In genomic region chr19:10679743-10680142, GRCh38 we compare ENCODE assay signal across 17 cellular contexts. TPM values are rescaled to one million over a fixed set of nuclear protein-coding genes. Genes with fewer than 3 reads are reported as not detected.
A peak's percentile ranks its signal among the peaks of the same experiment; 100 is the strongest.
DNase-seq lines count a peak whose midpoint lies in the region; ATAC-seq, FAIRE-seq and TF ChIP-seq lines count a peak whose summit lies in the region.
"Had no signal": no experiment of that assay in that cellular context is flagged by ENCODE, and none has a peak within 500 bp of the region (broad histone marks: within the 10 kb centered on the region; RNA-seq: fewer than 3 reads in every experiment).

No MANE protein-coding gene starts in this region.

- H4K20me1 ChIP-seq in H9 (ENCODE audit: control insufficient read depth, insufficient read depth, insufficient read length) (peaks cover 3% of the 10 kb centered on the region), GM12878 (ENCODE audit: control insufficient read depth, insufficient read depth) (peaks cover 2% of the 10 kb centered on the region; the same call in 1 of the 2 replicates)

- ATAC-seq in GM12878 (no peak), right cardiac atrium (peak; percentile 51 to 55), GM18909 (IDR thresholded peaks at IDR 0.05; ENCODE audit: poor library complexity, unreplicated experiment) (no peak)
- no peak for ATAC-seq in stimulated activated naive CD8-positive, alpha-beta T cell treated with anti-CD3 and anti-CD28 coated beads, Interleukin-15, Interleukin-2, amounts not matched to agents 100 U/mL and 50 U/mL, for 24 hours
- ATAC-seq: A549, GM23338 had no signal

- no peak overlapping the region for H2BK12ac ChIP-seq in H9 (ENCODE audit: insufficient read length, low read depth, low read length)

- H2BK15ac ChIP-seq in H9 (ENCODE audit: low read depth, low read length) = no peak overlapping the region

- FAIRE-seq in GM12878 (lab: Jason Lieb, UNC) = no peak
- FAIRE-seq: A549 had no signal

- H3K23me2 ChIP-seq in H9 (ENCODE audit: insufficient read length, low read depth, low read length, poor library complexity, severe bottlenecking) = no peaks in the 10 kb centered on the region

- no peak for TF ChIP-seq EP300 in GM12878 (IDR thresholded peaks at IDR 0.05; ENCODE audit: borderline replicate concordance in 1 of 2, control insufficient read depth in 1 of 2, low read depth in 2 of 2, low read length in 2 of 2)

- H3K14ac ChIP-seq in H9 (ENCODE audit: insufficient read depth, low read length) = no peak overlapping the region

- H3K23ac ChIP-seq in H9 (ENCODE audit: insufficient read length, low read depth, low read length) = no peak overlapping the region

- peaks cover 68 to 70% of the 10 kb centered on the region in 2 experiments for H3K36me3 ChIP-seq in GM12878 (ENCODE audit: control insufficient read depth in 2 of 2, insufficient read depth in 2 of 2, low read length in 1 of 2)

- no peak overlapping the region for H3T11ph ChIP-seq in H9 (ENCODE audit: low read length)

- H2BK20ac ChIP-seq in H9 (ENCODE audit: low read depth, low read length, poor library complexity, severe bottlenecking) = no peak overlapping the region

- H3K27ac ChIP-seq in H9 (ENCODE audit: insufficient read length, low read depth, low read length) (no peak overlapping the region), GM12878 (ENCODE audit: control insufficient read depth, insufficient read depth) (no peak overlapping the region), right cardiac atrium (ENCODE audit: low read length) (no peak overlapping the region)
- H3K27ac ChIP-seq: A549, BLaER1 had no signal

- intact Hi-C loops in GM12878 (cut with micrococcal nuclease; ENCODE audit: unreplicated experiment) = no loop called here
- intact Hi-C loops in right cardiac atrium (cut with DNase I) = no loop called here
- intact Hi-C loops in lower leg skin (cut with DNase I; ENCODE audit: low total_unique reads) = loop anchor here (10.0 kb wide), 1 partner anchor 1535 kb away; the partner anchor contains the start of gene ZNF317

- H2AK5ac ChIP-seq in H9 (ENCODE audit: insufficient read length, low read length) = no peak overlapping the region

- H3K9ac ChIP-seq in H9 (ENCODE audit: extremely low read depth, insufficient read length, low read length) = no peak overlapping the region
- no peak overlapping the region for H3K9ac ChIP-seq in GM12878 (ENCODE audit: control insufficient read depth, insufficient read depth, low read length)
- H3K9ac ChIP-seq: BLaER1 had no signal

- CTCF ChIA-PET in GM12878 (lab: Yijun Ruan, JAX) = interaction anchor here (1.2 kb wide), 1 partner anchor 99 kb away, joined by 4 read pairs; no protein-coding TSS in a partner anchor

- no peak overlapping the region for H3K56ac ChIP-seq in H9 (ENCODE audit: insufficient read length, low read depth, low read length)

- H2AFZ ChIP-seq in H9 (ENCODE audit: low read length) (no peak overlapping the region), GM12878 (ENCODE audit: control insufficient read depth, low read depth, low read length) (no peak overlapping the region)
- H2AFZ ChIP-seq: GM23338 had no signal

- no peak overlapping the region for H3K27ac Mint-ChIP-seq in H9
- H3K27ac Mint-ChIP-seq: CD8-positive, alpha-beta memory T cell; GM23338 had no signal

- SMC1A ChIA-PET in GM12878 (lab: Charles Lee; ENCODE audit: uncharacterized antibody, unreplicated experiment) = no interaction called here

- TF ChIP-seq RAD21 in GM12878 (IDR thresholded peaks at IDR 0.05; ENCODE audit: insufficient read depth, low read depth, low read length) = no peak

- H2BK120ac ChIP-seq in H9 (ENCODE audit: low read depth, low read length, poor library complexity, severe bottlenecking) = no peak overlapping the region

- 0 out of 2 replicates have a peak, but pooled peaks have one; percentile 36 for TF ChIP-seq POLR2A in GM12878 (IDR thresholded peaks at IDR 0.05; ENCODE audit: low read depth, low read length)
- TF ChIP-seq POLR2A in lower leg skin (IDR thresholded peaks at IDR 0.05) = no peak

- no peak overlapping the region for H4K91ac ChIP-seq in H9 (ENCODE audit: insufficient read length, low read depth, low read length)

- peaks cover 5% of the 10 kb centered on the region; the same call in 1 of the 2 replicates for H3K79me2 ChIP-seq in H9 (ENCODE audit: insufficient read depth, low read length)
- no peaks in the 10 kb centered on the region for H3K79me2 ChIP-seq in GM12878 (ENCODE audit: control insufficient read depth, insufficient read depth, low read length)

- in situ Hi-C loops in GM12878 (cut with MboI) = no loop called here

- peak; percentile 22 for DNase-seq in D341Med (ENCODE audit: low spot score)
- no peak for DNase-seq in H9
- no peak for DNase-seq in GM12878 (ENCODE audit: low read depth, low spot score)
- DNase-seq in right cardiac atrium = no peak
- no peak for DNase-seq in stimulated activated naive CD8-positive, alpha-beta T cell treated with anti-CD3 and anti-CD28 coated beads, Interleukin-15, Interleukin-2, amounts not matched to agents 100 U/mL and 50 U/mL, for 24 hours
- no peak for DNase-seq in putamen (ENCODE audit: low spot score)
- DNase-seq in lower leg skin (ENCODE audit: low spot score in 2 of 2) = no peak
- DNase-seq: Caco-2; CD8-positive, alpha-beta memory T cell; DMS53; GF-D8 had no signal

- no peaks in the 10 kb centered on the region for H3K27me3 ChIP-seq in H9 (ENCODE audit: insufficient read depth, low read length)
- no peaks in the 10 kb centered on the region for H3K27me3 ChIP-seq in GM12878 (replicated peaks in 1 of 2; ENCODE audit: control insufficient read depth in 2 of 2, insufficient read depth in 2 of 2, low read length in 1 of 2)
- no peaks in the 10 kb centered on the region for H3K27me3 ChIP-seq in right cardiac atrium (ENCODE audit: control insufficient read depth, insufficient read depth)
- H3K27me3 ChIP-seq: BLaER1 had no signal

- H3K4me1 Mint-ChIP-seq in H9 = no peaks in the 10 kb centered on the region
- H3K4me1 Mint-ChIP-seq: GM23338 had no signal

- no peak overlapping the region for H3K4me3 Mint-ChIP-seq in H9
- H3K4me3 Mint-ChIP-seq: CD8-positive, alpha-beta memory T cell; GM23338; IgD-negative memory B cell had no signal

- H3K4me3 ChIP-seq in GM12878 (no peak overlapping the region), right cardiac atrium (ENCODE audit: low read length) (no peak overlapping the region), lower leg skin (ENCODE audit: low read depth, poor library complexity, severe bottlenecking) (no peak overlapping the region)
- H3K4me3 ChIP-seq: A549, BLaER1, GM23338, HAP-1 had no signal

- no peak overlapping the region for H3K4ac ChIP-seq in H9 (ENCODE audit: low read depth, low read length)

- POLR2A ChIA-PET in GM12878 (lab: Charles Lee) = interaction anchor here (0.5 kb wide), 2 partner anchors 40 to 289 kb away, joined by 4 to 8 read pairs; no protein-coding TSS in a partner anchor

- no peaks in the 10 kb centered on the region for H3K9me3 ChIP-seq in H9 (ENCODE audit: control insufficient read depth, low read depth, low read length)
- no peaks in the 10 kb centered on the region for H3K9me3 ChIP-seq in GM12878 (replicated peaks; ENCODE audit: control insufficient read depth, insufficient read depth, low read length)
- H3K9me3 ChIP-seq in right cardiac atrium (ENCODE audit: control insufficient read depth, low read length) = no peaks in the 10 kb centered on the region
- H3K9me3 ChIP-seq: A549, BLaER1, Caco-2, HAP-1 had no signal

- H3K4me1 ChIP-seq in H9 (ENCODE audit: insufficient read depth, low read length) (no peaks in the 10 kb centered on the region), GM12878 (ENCODE audit: control insufficient read depth, insufficient read depth, low read length) (no peaks in the 10 kb centered on the region), right cardiac atrium (ENCODE audit: control insufficient read depth, insufficient read depth, low read length) (no peaks in the 10 kb centered on the region)
- H3K4me1 ChIP-seq: A549, BLaER1, Caco-2, HAP-1 had no signal

- no peak overlapping the region for H2BK5ac ChIP-seq in H9 (ENCODE audit: insufficient read length, low read length)

- peak overlapping the region; percentile 63 for H4K8ac ChIP-seq in H9 (replicated peaks; ENCODE audit: insufficient read length, low read depth, low read length)

- no peak for TF ChIP-seq CTCF in H9 (conservative IDR thresholded peaks at IDR 0.05)
- no peak for TF ChIP-seq CTCF in GM12878 (IDR thresholded peaks at IDR 0.05 in 2 of 3, conservative IDR thresholded peaks at IDR 0.05 in 1 of 3; ENCODE audit: control insufficient read depth in 2 of 3, extremely low read depth in 1 of 3, insufficient read depth in 1 of 3, low read depth in 3 of 3, low read length in 3 of 3)
- no peak for TF ChIP-seq CTCF in lower leg skin (IDR thresholded peaks at IDR 0.05)

- no TSS peak for BruUV-seq in GM12878 (replicated peaks; lab: Mats Ljungman, UMichigan)

- H3K4me2 ChIP-seq in H9 (ENCODE audit: insufficient read depth, insufficient read length, low read length) (no peak overlapping the region), GM12878 (ENCODE audit: control insufficient read depth, insufficient read depth) (no peak overlapping the region)
- H3K4me2 ChIP-seq: A549, BLaER1, GM23338 had no signal

- RAD21 ChIA-PET in GM12878 (lab: Charles Lee; ENCODE audit: unreplicated experiment) = no interaction called here

- H3K79me1 ChIP-seq in H9 (ENCODE audit: insufficient read depth, low read depth, low read length, poor library complexity, severe bottlenecking) = peaks cover 11% of the 10 kb centered on the region

- no peak overlapping the region for H3K18ac ChIP-seq in H9 (ENCODE audit: insufficient read length, low read depth, low read length)

- WGBS in H9 (ENCODE audit: extremely low coverage, insufficient read length, low lambda C conversion rate) = no CpG with 5 or more reads among the region's 18 CpGs
- WGBS in GM12878 (ENCODE audit: insufficient coverage, insufficient replicate concordance, low lambda C conversion rate, missing lambda C conversion rate) = 99% methylated on average over 18 of the region's 18 CpGs
- WGBS in right cardiac atrium = 86% methylated on average over 18 of the region's 18 CpGs
- WGBS in lower leg skin, 2 donors = 92 to 94% methylated on average over 13 to 17 of the region's 18 CpGs

- H3K27me3 Mint-ChIP-seq in H9 (ENCODE audit: low read depth) = no peaks in the 10 kb centered on the region; the same call in 1 of the 2 replicates
- H3K27me3 Mint-ChIP-seq: CD8-positive, alpha-beta memory T cell; IgD-negative memory B cell had no signal

- H3K36me3 Mint-ChIP-seq in H9 (ENCODE audit: insufficient read depth in 1 of 3, low read depth in 3 of 3) = peaks cover 68 to 100% (median 97%) of the 10 kb centered on the region in 3 experiments

- no peaks in the 10 kb centered on the region for H3K9me3 Mint-ChIP-seq in H9
- H3K9me3 Mint-ChIP-seq: CD8-positive, alpha-beta memory T cell had no signal

- no peak overlapping the region for H4K5ac ChIP-seq in H9 (ENCODE audit: insufficient read length, low read depth, low read length)

RNA-seq across cellular contexts. Expression of gene QTRT1, which starts 21.5 kb away (rescaled TPM):
- total RNA-seq in H9 (2021) = 63.1 and 63.6 TPM in 2 replicates
- 39.8 and 40.8 TPM in 2 replicates for total RNA-seq in GM12878 (2013; cell fraction: nucleolus; rRNA removed)
- total RNA-seq in GM12878 (2014; rRNA removed) = 40.7 and 44.3 TPM in 2 replicates
- total RNA-seq in GM12878 (2014; rRNA removed; fragmentation: Illumina TruSeq; extraction: Trizol) = 18.1 and 19.9 TPM in 2 replicates
- total RNA-seq in GM12878 (2021) = 55.0 and 59.3 TPM in 2 replicates
- polyA plus RNA-seq in GM12878 (2011; ENCODE audit: low read depth) = 33.3 TPM
- polyA plus RNA-seq in GM12878 (2011; rRNA removed) = 10.7 and 33.9 TPM in 2 replicates
- 41.3 and 62.3 TPM in 2 replicates for polyA plus RNA-seq in GM12878 (2011; cell fraction: cytosol; rRNA removed)
- 244 and 250 TPM in 2 replicates for polyA plus RNA-seq in GM12878 (2011; cell fraction: nucleus; rRNA removed)
- 42.4 and 48.1 TPM in 2 replicates for polyA plus RNA-seq in GM12878 (2012)
- 4.0 and 14.2 TPM in 2 replicates for polyA plus RNA-seq in GM12878 (2014; fragmentation: Illumina TruSeq; extraction: Trizol)
- 1 to 10 TPM in 1 of 2 experiments, under 1 TPM in 1; 0.89 to 8.6 TPM for polyA plus RNA-seq in GM12878 (2014; fragmentation: Nextera tagmentation; extraction: Ambion mirVana)
- 66.0 and 71.2 TPM in 2 replicates for polyA plus RNA-seq in GM12878 (2014; rRNA removed)
- 10 to 100 TPM; 73.7 to 78.9 TPM for polyA plus RNA-seq in GM12878 (2016; fragmentation: Nextera tagmentation; extraction: Ambion mirVana)
- polyA minus RNA-seq in GM12878 (2011; rRNA and poly(A)+ RNA removed) = 13.8 and 18.9 TPM in 2 replicates
- polyA minus RNA-seq in GM12878 (2011; cell fraction: cytosol; rRNA and poly(A)+ RNA removed) = 10.2 and 10.4 TPM in 2 replicates
- polyA minus RNA-seq in GM12878 (2011; cell fraction: nucleus; rRNA and poly(A)+ RNA removed) = 20.6 and 23.8 TPM in 2 replicates
- 10 to 100 TPM; 23.7 to 30.7 (median 26.1) TPM for total RNA-seq in right cardiac atrium
- polyA plus RNA-seq in right cardiac atrium = 33.1 TPM
- 10 to 100 TPM; 25.1 to 33.7 (median 31.0) TPM for total RNA-seq in lower leg skin

RNA-seq across cellular contexts. Expression of gene ILF3, which starts 25.6 kb away (rescaled TPM):
- total RNA-seq in H9 (2021) = 787 and 841 TPM in 2 replicates
- total RNA-seq in GM12878 (2013; cell fraction: nucleolus; rRNA removed) = 214 and 243 TPM in 2 replicates
- 100 and 112 TPM in 2 replicates for total RNA-seq in GM12878 (2014; rRNA removed)
- 109 and 112 TPM in 2 replicates for total RNA-seq in GM12878 (2014; rRNA removed; fragmentation: Illumina TruSeq; extraction: Trizol)
- 354 and 383 TPM in 2 replicates for total RNA-seq in GM12878 (2021)
- 91.1 TPM for polyA plus RNA-seq in GM12878 (2011; ENCODE audit: low read depth)
- 106 and 178 TPM in 2 replicates for polyA plus RNA-seq in GM12878 (2011; rRNA removed)
- 116 and 136 TPM in 2 replicates for polyA plus RNA-seq in GM12878 (2011; cell fraction: cytosol; rRNA removed)
- polyA plus RNA-seq in GM12878 (2011; cell fraction: nucleus; rRNA removed) = 323 and 436 TPM in 2 replicates
- 139 and 213 TPM in 2 replicates for polyA plus RNA-seq in GM12878 (2012)
- polyA plus RNA-seq in GM12878 (2014; fragmentation: Illumina TruSeq; extraction: Trizol) = 180 and 253 TPM in 2 replicates
- polyA plus RNA-seq in GM12878 (2014; fragmentation: Nextera tagmentation; extraction: Ambion mirVana) = 10 to 100 TPM; 28.1 to 38.1 TPM
- polyA plus RNA-seq in GM12878 (2014; rRNA removed) = 175 and 191 TPM in 2 replicates
- 100 to 1,000 TPM; 205 TPM for polyA plus RNA-seq in GM12878 (2016; fragmentation: Nextera tagmentation; extraction: Ambion mirVana)
- 111 and 131 TPM in 2 replicates for polyA minus RNA-seq in GM12878 (2011; rRNA and poly(A)+ RNA removed)
- 59.6 and 68.8 TPM in 2 replicates for polyA minus RNA-seq in GM12878 (2011; cell fraction: cytosol; rRNA and poly(A)+ RNA removed)
- 70.6 and 125 TPM in 2 replicates for polyA minus RNA-seq in GM12878 (2011; cell fraction: nucleus; rRNA and poly(A)+ RNA removed)
- 100 to 1,000 TPM; 119 to 161 (median 141) TPM for total RNA-seq in right cardiac atrium
- polyA plus RNA-seq in right cardiac atrium = 74.2 TPM
- total RNA-seq in lower leg skin = 100 to 1,000 TPM in 2 of 4 donors, 10 to 100 TPM in 2; 71.8 to 122 (median 97.3) TPM

RNA-seq across cellular contexts. Expression of gene DNM2, which starts 38.1 kb away (rescaled TPM):
- total RNA-seq in H9 (2021) (136 and 152 TPM in 2 replicates), GM12878 (2014; rRNA removed) (56.8 and 68.7 TPM in 2 replicates), GM12878 (2014; rRNA removed; fragmentation: Illumina TruSeq; extraction: Trizol) (53.0 and 58.9 TPM in 2 replicates), GM12878 (2021) (128 and 146 TPM in 2 replicates), right cardiac atrium (100 to 1,000 TPM; 176 to 202 (median 189) TPM), lower leg skin (100 to 1,000 TPM; 182 to 245 (median 218) TPM)
- 284 and 297 TPM in 2 replicates for total RNA-seq in GM12878 (2013; cell fraction: nucleolus; rRNA removed)
- 38.6 TPM for polyA plus RNA-seq in GM12878 (2011; ENCODE audit: low read depth)
- polyA plus RNA-seq in GM12878 (2011; rRNA removed) (22.8 and 47.4 TPM in 2 replicates), GM12878 (2014; fragmentation: Illumina TruSeq; extraction: Trizol) (54.5 and 69.2 TPM in 2 replicates), GM12878 (2014; fragmentation: Nextera tagmentation; extraction: Ambion mirVana) (1 to 10 TPM; 1.2 to 3.4 TPM), GM12878 (2014; rRNA removed) (93.1 and 113 TPM in 2 replicates), GM12878 (2016; fragmentation: Nextera tagmentation; extraction: Ambion mirVana) (100 to 1,000 TPM in 1 of 2 experiments, 10 to 100 TPM in 1; 98.3 to 100 TPM), right cardiac atrium (129 TPM)
- 40.7 and 47.0 TPM in 2 replicates for polyA plus RNA-seq in GM12878 (2011; cell fraction: cytosol; rRNA removed)
- polyA plus RNA-seq in GM12878 (2011; cell fraction: nucleus; rRNA removed) = 133 and 175 TPM in 2 replicates
- polyA plus RNA-seq in GM12878 (2012) = 82.2 and 92.4 TPM in 2 replicates
- 102 and 114 TPM in 2 replicates for polyA minus RNA-seq in GM12878 (2011; rRNA and poly(A)+ RNA removed)
- polyA minus RNA-seq in GM12878 (2011; cell fraction: cytosol; rRNA and poly(A)+ RNA removed) = 44.5 and 54.7 TPM in 2 replicates
- 103 and 181 TPM in 2 replicates for polyA minus RNA-seq in GM12878 (2011; cell fraction: nucleus; rRNA and poly(A)+ RNA removed)

RNA-seq across cellular contexts. Expression of gene SLC44A2, which starts 54.4 kb away (rescaled TPM):
- total RNA-seq in H9 (2021) (111 and 121 TPM in 2 replicates), GM12878 (2014; rRNA removed) (18.0 TPM in 2 replicates), GM12878 (2014; rRNA removed; fragmentation: Illumina TruSeq; extraction: Trizol) (9.8 and 11.0 TPM in 2 replicates), GM12878 (2021) (45.3 and 48.4 TPM in 2 replicates), right cardiac atrium (100 to 1,000 TPM; 105 to 145 (median 110) TPM), lower leg skin (100 to 1,000 TPM; 100 to 180 (median 129) TPM)
- total RNA-seq in GM12878 (2013; cell fraction: nucleolus; rRNA removed) = 44.5 and 46.6 TPM in 2 replicates
- polyA plus RNA-seq in GM12878 (2011; ENCODE audit: low read depth) = 35.0 TPM
- polyA plus RNA-seq in GM12878 (2011; rRNA removed) (32.3 and 51.3 TPM in 2 replicates), GM12878 (2014; fragmentation: Illumina TruSeq; extraction: Trizol) (41.9 and 45.0 TPM in 2 replicates), GM12878 (2014; fragmentation: Nextera tagmentation; extraction: Ambion mirVana) (1 to 10 TPM; 3.0 to 3.3 TPM), GM12878 (2014; rRNA removed) (31.6 and 33.0 TPM in 2 replicates), GM12878 (2016; fragmentation: Nextera tagmentation; extraction: Ambion mirVana) (10 to 100 TPM; 26.7 to 26.9 TPM), right cardiac atrium (70.1 TPM)
- 58.8 and 71.6 TPM in 2 replicates for polyA plus RNA-seq in GM12878 (2011; cell fraction: cytosol; rRNA removed)
- 95.0 and 120 TPM in 2 replicates for polyA plus RNA-seq in GM12878 (2011; cell fraction: nucleus; rRNA removed)
- polyA plus RNA-seq in GM12878 (2012) = 53.3 and 76.7 TPM in 2 replicates
- polyA minus RNA-seq in GM12878 (2011; rRNA and poly(A)+ RNA removed) = 53.9 and 67.1 TPM in 2 replicates
- polyA minus RNA-seq in GM12878 (2011; cell fraction: cytosol; rRNA and poly(A)+ RNA removed) = 24.6 and 26.8 TPM in 2 replicates
- polyA minus RNA-seq in GM12878 (2011; cell fraction: nucleus; rRNA and poly(A)+ RNA removed) = 22.5 and 27.9 TPM in 2 replicates

Comparison
In these comparisons a context has a peak if more than half of its experiments do, and no peak if none do; other contexts are left out.
1. ATAC-seq: peak in right cardiac atrium (2 of 2); none in GM12878 (single experiment), stimulated activated naive CD8-positive, alpha-beta T cell treated with anti-CD3 and anti-CD28 coated beads, Interleukin-15, Interleukin-2, amounts not matched to agents 100 U/mL and 50 U/mL, for 24 hours (single experiment) and GM18909 (single experiment).